ENCODE assay signal across 8 cellular contexts in genomic region chr9:94726495-94727191, GRCh38. TPM values are rescaled to one million over a fixed set of nuclear protein-coding genes. Genes with fewer than 3 reads are reported as not detected.
DNase-seq lines count a peak whose midpoint lies in the region; ATAC-seq and TF ChIP-seq lines count a peak whose summit lies in the region.

TSS of gene AOPEP (plus strand) at chr9:94726699. CDS start at chr9:94759784, 33,085 bp downstream.

- no peaks in the 10 kb centered on the region for H3K27me3 ChIP-seq in dorsolateral prefrontal cortex
- no peaks in the 10 kb centered on the region for H3K27me3 ChIP-seq in liver (ENCODE audit: control insufficient read depth in 4 of 4, insufficient read depth in 4 of 4, low read length in 3 of 4)

- H3K9me3 Mint-ChIP-seq in CD14-positive monocyte: peaks cover 0 to under 1% (median 0%) of the 10 kb centered on the region in 7 donors

- H3K27ac ChIP-seq in dorsolateral prefrontal cortex (peak within 1 kb of the TSS in 58 of 59 donors; percentile 16 to 93 (median 80)), liver (ENCODE audit: low read depth in 1 of 2, low read length in 2 of 2) (peak within 1 kb of the TSS; percentile 87 to 96)

- H3K4me1 Mint-ChIP-seq in CD14-positive monocyte: peaks cover 13% of the 10 kb centered on the region

- peaks cover 3 to 15% (median 6%) of the 10 kb centered on the region in 4 donors for H3K4me1 ChIP-seq in liver (ENCODE audit: control insufficient read depth in 4 of 4, insufficient read depth in 4 of 4, low read length in 3 of 4)

- H3K36me3 Mint-ChIP-seq in CD14-positive monocyte: peaks cover 0 to 6% of the 10 kb centered on the region in 2 donors

- H3K9ac ChIP-seq in liver (ENCODE audit: low read depth in 1 of 2, low read length in 2 of 2): peak within 1 kb of the TSS; percentile 81 to 88

- under 1% methylated on average over 52 of the region's 52 CpGs for WGBS in liver

- H3K4me3 ChIP-seq in dorsolateral prefrontal cortex: peak within 1 kb of the TSS; percentile 55 to 100 (median 93)
- peak within 1 kb of the TSS; percentile 79 to 86 (median 80) for H3K4me3 ChIP-seq in liver (ENCODE audit: low read depth in 1 of 3, low read length in 3 of 3)

- peaks cover 0 to 8% (median 4%) of the 10 kb centered on the region in 3 donors for H3K27me3 Mint-ChIP-seq in CD14-positive monocyte (ENCODE audit: low read depth in 3 of 3)

- TF ChIP-seq CTCF in CD14-positive monocyte (IDR thresholded peaks at IDR 0.05): no peak
- TF ChIP-seq CTCF in dorsolateral prefrontal cortex (IDR thresholded peaks at IDR 0.05 in 54 of 56, conservative IDR thresholded peaks at IDR 0.05 in 2 of 56; ENCODE audit: low read depth in 1 of 56, partially characterized antibody in 56 of 56): peak in 42 of 56 donors; percentile 7 to 67 (median 35)
- no peak for TF ChIP-seq CTCF in liver (IDR thresholded peaks at IDR 0.05; ENCODE audit: low read depth, low read length, missing input control)

- TF ChIP-seq RAD21 in liver (IDR thresholded peaks at IDR 0.05): peak; percentile 49 to 54

- peak; percentile 99 for DNase-seq in CD14-positive monocyte (ENCODE audit: low spot score)
- peak; percentile 97 for DNase-seq in NCI-H82 (lab: John Stamatoyannopoulos, UW)
- DNase-seq in activated CD4-positive, alpha-beta T cell treated with anti-CD3 and anti-CD28 coated beads, Interleukin-2, amount 50 U/mL, for 48 hours: peak; percentile 99
- peak; percentile 96 to 98 (median 97) for DNase-seq in dorsolateral prefrontal cortex
- peak; percentile 99 for DNase-seq in stimulated activated CD4-positive, alpha-beta T cell treated with anti-CD3 and anti-CD28 coated beads, Interleukin-4, amount 100 ng/mL, for 24 hours

- H3K27ac Mint-ChIP-seq in CD14-positive monocyte: peak within 1 kb of the TSS; percentile 92 to 98 (median 97)

- H3K4me3 Mint-ChIP-seq in CD14-positive monocyte: peak within 1 kb of the TSS; percentile 96

- intact Hi-C loops in CD14-positive monocyte (cut with micrococcal nuclease) (loop anchor here (10.0 kb wide), 2 partner anchors 72 to 1698 kb away; no protein-coding TSS in a partner anchor), dorsolateral prefrontal cortex (cut with DNase I) (loop anchor here in 1 of 2 donors (5.0 kb wide), 1 partner anchor 44 kb away; no protein-coding TSS in a partner anchor)

- ATAC-seq in GM19397 (IDR thresholded peaks at IDR 0.05; ENCODE audit: unreplicated experiment): peak; percentile 97
- ATAC-seq in HG03571 (IDR thresholded peaks at IDR 0.05; ENCODE audit: unreplicated experiment): peak; percentile 94

- no peaks in the 10 kb centered on the region for H3K36me3 ChIP-seq in liver (ENCODE audit: control insufficient read depth in 4 of 4, insufficient read depth in 3 of 4, low read depth in 1 of 4, low read length in 3 of 4)

- no peaks in the 10 kb centered on the region for H3K9me3 ChIP-seq in liver (ENCODE audit: control insufficient read depth in 4 of 4, low read length in 3 of 4)

TF ChIP-seq in liver, 16 proteins besides CTCF, POLR2A, EP300 and RAD21:
- peak; percentile 48 to 81 for TF ChIP-seq JUND (IDR thresholded peaks at IDR 0.05)
- TF ChIP-seq GABPA (IDR thresholded peaks at IDR 0.05 in 1 of 2, conservative IDR thresholded peaks at IDR 0.05 in 1 of 2): peak in 1 of 2 donors; percentile 83
- TF ChIP-seq MAX (IDR thresholded peaks at IDR 0.05): peak; percentile 94
- peak; percentile 95 to 97 for TF ChIP-seq RXRA (IDR thresholded peaks at IDR 0.05)
- TF ChIP-seq YY1 (IDR thresholded peaks at IDR 0.05): peak; percentile 77
- no peak for TF ChIP-seq FOXA2 (IDR thresholded peaks at IDR 0.05)
- peak; percentile 20 for TF ChIP-seq ATF3 (IDR thresholded peaks at IDR 0.05)
- peak; percentile 91 for TF ChIP-seq SP1 (IDR thresholded peaks at IDR 0.05)
- TF ChIP-seq NR2F2 (IDR thresholded peaks at IDR 0.05): peak; percentile 96
- no peak for TF ChIP-seq FOXA1 (IDR thresholded peaks at IDR 0.05)
- TF ChIP-seq REST (IDR thresholded peaks at IDR 0.05): peak; percentile 75
- peak in 1 of 2 donors; percentile 37 for TF ChIP-seq EGR1 (IDR thresholded peaks at IDR 0.05; ENCODE audit: low read depth in 2 of 2)
- no peak for TF ChIP-seq TAF1 (conservative IDR thresholded peaks at IDR 0.05)
- TF ChIP-seq HNF4A (conservative IDR thresholded peaks at IDR 0.05): peak; percentile 60 to 62
- TF ChIP-seq ZBTB33 (IDR thresholded peaks at IDR 0.05): peak; percentile 66
- no peak for TF ChIP-seq HNF4G (IDR thresholded peaks at IDR 0.05)

RNA-seq across cellular contexts. Expression of gene AOPEP, which starts in this region (rescaled TPM):
- polyA plus RNA-seq in CD14-positive monocyte (1 to 10 TPM; 3.1 to 4.1 TPM), liver (10 to 100 TPM; 24.1 to 45.4 TPM)
- total RNA-seq in dorsolateral prefrontal cortex (100 to 1,000 TPM in 29 of 120 experiments, 10 to 100 TPM in 91; 51.7 to 157 (median 86.4) TPM), liver (10 to 100 TPM; 22.2 to 77.1 TPM)

Comparison
In these comparisons a context has a peak if more than half of its experiments do, and no peak if none do; other contexts are left out.
1. Peak in every context shown above with its lines: DNase-seq, ATAC-seq, H3K4me3 ChIP-seq and H3K27ac ChIP-seq.
2. RNA of gene AOPEP (polyA plus RNA-seq): 24.1 to 45.4 TPM in liver; 3.1 to 4.1 TPM in CD14-positive monocyte; every median in the first group is over 4 times any median in the second.
3. CTCF ChIP-seq: peak in dorsolateral prefrontal cortex (42 of 56); none in CD14-positive monocyte (single experiment) and liver (single experiment).